1 cellular context compared by ENCODE assay signal in genomic region chr3:32420138-32420981, GRCh38.
TF ChIP-seq lines count a peak whose summit lies in the region.

No MANE protein-coding gene starts in this region.

TF ChIP-seq in IMR-90, 13 proteins besides CTCF, POLR2A, EP300 and RAD21 (continued from another document):
- TF ChIP-seq, protein P1, sequence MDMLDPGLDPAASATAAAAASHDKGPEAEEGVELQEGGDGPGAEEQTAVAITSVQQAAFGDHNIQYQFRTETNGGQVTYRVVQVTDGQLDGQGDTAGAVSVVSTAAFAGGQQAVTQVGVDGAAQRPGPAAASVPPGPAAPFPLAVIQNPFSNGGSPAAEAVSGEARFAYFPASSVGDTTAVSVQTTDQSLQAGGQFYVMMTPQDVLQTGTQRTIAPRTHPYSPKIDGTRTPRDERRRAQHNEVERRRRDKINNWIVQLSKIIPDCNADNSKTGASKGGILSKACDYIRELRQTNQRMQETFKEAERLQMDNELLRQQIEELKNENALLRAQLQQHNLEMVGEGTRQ (IDR thresholded peaks at IDR 0.05; ENCODE audit: low read depth, low read length): no peak
